In the genomic region with DNA sequence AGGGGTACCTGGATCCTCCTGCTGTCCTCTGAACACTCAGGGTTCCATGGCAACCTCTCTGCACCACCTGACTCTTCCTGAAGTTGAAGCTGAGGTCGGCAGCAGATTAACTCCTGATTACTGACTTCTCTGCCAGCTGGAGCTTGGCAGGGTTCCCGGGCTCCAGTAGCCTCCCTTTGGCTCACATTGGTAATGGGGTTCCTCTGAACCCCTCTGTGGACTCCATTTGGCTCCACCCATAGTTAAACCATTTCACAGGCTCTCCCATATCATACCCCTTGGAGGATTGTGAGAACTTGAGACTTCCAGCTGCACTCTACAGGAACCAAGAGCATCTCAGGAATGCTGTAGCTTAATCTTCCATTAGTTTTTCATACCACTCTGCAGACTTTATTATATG, we compare ENCODE assay signal across 20 cellular contexts.
DNase-seq lines count a peak whose midpoint lies in the region; ATAC-seq and TF ChIP-seq lines count a peak whose summit lies in the region.
"Had no signal": no experiment of that assay in that cellular context is flagged by ENCODE, and none has a peak within 500 bp of the region (broad histone marks: within the 10 kb centered on the region; RNA-seq: fewer than 3 reads in every experiment).

No MANE protein-coding gene starts in this region.

- H3K4me1 ChIP-seq in SJCRH30 (no peaks in the 10 kb centered on the region), prostate gland (replicated peaks) (no peaks in the 10 kb centered on the region)
- H3K4me1 ChIP-seq: Peyer's patch had no signal

- no peaks in the 10 kb centered on the region; the same call in 1 of the 2 replicates for H3K27me3 ChIP-seq in SJCRH30
- no peaks in the 10 kb centered on the region for H3K27me3 ChIP-seq in prostate gland (replicated peaks; ENCODE audit: insufficient read depth)
- H3K27me3 ChIP-seq: MG63, Peyer's patch had no signal

- H3K36me3 ChIP-seq in SJCRH30 (no peaks in the 10 kb centered on the region), prostate gland (no peaks in the 10 kb centered on the region)
- H3K36me3 ChIP-seq: MG63, Peyer's patch had no signal

- H3K27ac ChIP-seq in SJCRH30 (no peak overlapping the region), prostate gland (no peak overlapping the region)
- H3K27ac ChIP-seq: Peyer's patch had no signal

- TF ChIP-seq CTCF in prostate gland (IDR thresholded peaks at IDR 0.05): no peak

- no peak for TF ChIP-seq POLR2A in prostate gland (IDR thresholded peaks at IDR 0.05)

- 42% methylated on average over 2 of the region's 2 CpGs for WGBS in prostate gland

- intact Hi-C loops in prostate gland (cut with DNase I): no loop called here

- H3K4me3 ChIP-seq in SJCRH30: no peak overlapping the region
- no peak overlapping the region for H3K4me3 ChIP-seq in prostate gland
- H3K4me3 ChIP-seq: GM23338, MG63, Peyer's patch had no signal

- peak; percentile 62 for DNase-seq in DMS 273 (lab: John Stamatoyannopoulos, UW; ENCODE audit: unreplicated experiment)
- DNase-seq in NCI-H1105 treated with DMSO at 0.1 percent for 48 hours (lab: John Stamatoyannopoulos, UW): peak; percentile 51
- DNase-seq in SJCRH30: peak; percentile 52 to 69
- peak; percentile 49 for DNase-seq in iris pigment epithelial cell (ENCODE audit: low read depth)
- DNase-seq in prostate gland (ENCODE audit: low spot score): no peak
- no peak for DNase-seq in stimulated activated CD4-positive, alpha-beta T cell treated with anti-CD3 and anti-CD28 coated beads, Interleukin-4, amount 100 ng/mL, for 1 hour
- DNase-seq: Calu3; CD4-positive, CD25-positive, alpha-beta regulatory T cell; DMS79 treated with DMSO at 0.1 percent for 48 hours; KG1; MG63; NCI-H1092; NCI-H1694; NCI-H774; Peyer's patch; SHP77 treated with DMSO at 0.1 percent for 48 hours; T-helper 2 cell had no signal

- no peaks in the 10 kb centered on the region for H3K9me3 ChIP-seq in SJCRH30 (replicated peaks)
- no peaks in the 10 kb centered on the region for H3K9me3 ChIP-seq in prostate gland
- H3K9me3 ChIP-seq: MG63, Peyer's patch had no signal

- no peak for ATAC-seq in GM21723 (IDR thresholded peaks at IDR 0.05; ENCODE audit: unreplicated experiment)
- no peak for ATAC-seq in GM18909 (IDR thresholded peaks at IDR 0.05; ENCODE audit: poor library complexity, unreplicated experiment)
- ATAC-seq: GM23338 had no signal

Comparison
In these comparisons a context has a peak if more than half of its experiments do, and no peak if none do; other contexts are left out.
1. DNase-seq: peak in DMS 273 (single experiment), NCI-H1105 treated with DMSO at 0.1 percent for 48 hours (single experiment), SJCRH30 (2 of 2) and iris pigment epithelial cell (single experiment); none in prostate gland (single experiment) and stimulated activated CD4-positive, alpha-beta T cell treated with anti-CD3 and anti-CD28 coated beads, Interleukin-4, amount 100 ng/mL, for 1 hour (single experiment).